In the genomic region with DNA sequence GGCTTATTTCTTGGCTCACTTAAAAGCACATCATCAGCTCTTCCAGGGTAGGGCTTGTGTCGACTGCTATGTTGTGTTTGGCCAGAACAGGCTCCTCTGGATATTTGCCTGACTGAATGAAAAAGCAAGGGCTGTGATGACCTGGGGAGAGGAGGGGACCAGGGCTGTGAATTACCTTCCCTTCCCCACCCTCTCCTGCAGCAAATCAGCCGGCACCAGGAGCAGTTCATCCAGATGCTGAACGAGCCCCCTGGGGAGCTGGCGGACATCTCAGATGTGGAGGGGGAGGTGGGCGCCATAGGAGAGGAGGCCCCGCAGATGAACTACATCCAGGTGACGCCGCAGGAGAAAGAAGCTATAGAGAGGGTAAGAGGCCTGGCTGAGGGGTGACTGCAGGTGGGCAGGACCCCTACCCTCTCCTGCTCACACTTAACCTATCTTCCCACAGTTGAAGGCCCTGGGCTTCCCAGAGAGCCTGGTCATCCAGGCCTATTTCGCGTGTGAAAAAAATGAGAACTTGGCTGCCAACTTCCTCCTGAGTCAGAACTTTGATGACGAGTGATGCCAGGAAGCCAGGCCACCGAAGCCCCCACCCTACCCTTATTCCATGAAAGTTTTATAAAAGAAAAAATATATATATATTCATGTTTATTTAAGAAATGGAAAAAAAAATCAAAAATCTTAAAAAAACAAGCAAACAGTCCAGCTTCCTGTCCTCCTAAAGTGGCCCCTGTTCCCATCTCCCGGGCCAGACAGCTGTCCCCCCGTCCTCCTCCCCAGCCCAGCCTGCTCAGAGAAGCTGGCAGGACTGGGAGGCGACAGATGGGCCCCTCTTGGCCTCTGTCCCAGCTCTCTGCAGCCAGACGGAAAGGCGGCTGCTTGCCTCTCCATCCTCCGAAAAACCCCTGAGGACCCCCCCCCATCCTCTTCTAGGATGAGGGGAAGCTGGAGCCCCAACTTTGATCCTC, we compare ENCODE assay signal across 9 cellular contexts. TPM values are rescaled to one million over a fixed set of nuclear protein-coding genes. Genes with fewer than 3 reads are reported as not detected.
DNase-seq lines count a peak whose midpoint lies in the region; ATAC-seq and TF ChIP-seq lines count a peak whose summit lies in the region.
"Had no signal": no experiment of that assay in that cellular context is flagged by ENCODE, and none has a peak within 500 bp of the region (broad histone marks: within the 10 kb centered on the region; RNA-seq: fewer than 3 reads in every experiment).

No MANE protein-coding gene starts in this region.

- H3K9me3 Mint-ChIP-seq in activated naive CD4-positive, alpha-beta T cell treated with anti-CD3 and anti-CD28 coated beads for 36 hours = no peaks in the 10 kb centered on the region
- H3K9me3 Mint-ChIP-seq in activated T-helper 1 cell treated with anti-CD3 and anti-CD28 coated beads, Interleukin-12 subunit alpha, Interleukin-12 subunit beta, Interleukin-2, Interleukin-4 antibody, amounts not matched to agents 30 ng/mL and 10 ng/mL and 1 ng/mL, durations not matched to agents 14 hours and 24 hours and 36 hours = no peaks in the 10 kb centered on the region

- no peaks in the 10 kb centered on the region for H3K27me3 ChIP-seq in WERI-Rb-1 (ENCODE audit: insufficient read depth, low read depth, severe bottlenecking)
- H3K27me3 ChIP-seq in heart left ventricle = no peaks in the 10 kb centered on the region
- no peaks in the 10 kb centered on the region for H3K27me3 ChIP-seq in thoracic aorta (replicated peaks; ENCODE audit: insufficient read depth)

- peaks cover 0 to 59% (median 42%) of the 10 kb centered on the region in 12 donors for H3K4me1 ChIP-seq in heart left ventricle
- peaks cover 19 to 50% of the 10 kb centered on the region in 2 donors for H3K4me1 ChIP-seq in thoracic aorta (ENCODE audit: control insufficient read depth in 1 of 2, low read depth in 2 of 2)

- H3K36me3 Mint-ChIP-seq in activated naive CD4-positive, alpha-beta T cell treated with anti-CD3 and anti-CD28 coated beads for 36 hours (ENCODE audit: low read depth) = peaks cover 43% of the 10 kb centered on the region
- peaks cover 39% of the 10 kb centered on the region for H3K36me3 Mint-ChIP-seq in activated T-helper 1 cell treated with anti-CD3 and anti-CD28 coated beads, Interleukin-12 subunit alpha, Interleukin-12 subunit beta, Interleukin-2, Interleukin-4 antibody, amounts not matched to agents 30 ng/mL and 10 ng/mL and 1 ng/mL, durations not matched to agents 14 hours and 24 hours and 36 hours (ENCODE audit: low read depth)

- TF ChIP-seq CTCF in WERI-Rb-1 (IDR thresholded peaks at IDR 0.05; ENCODE audit: low read depth, low read length) (no peak), heart left ventricle (IDR thresholded peaks at IDR 0.05) (no peak), thoracic aorta (IDR thresholded peaks at IDR 0.05) (no peak)

- TF ChIP-seq POLR2A in heart left ventricle (IDR thresholded peaks at IDR 0.05) = no peak

- H3K27me3 Mint-ChIP-seq in activated naive CD4-positive, alpha-beta T cell treated with anti-CD3 and anti-CD28 coated beads for 36 hours (ENCODE audit: low read depth) = no peaks in the 10 kb centered on the region
- H3K27me3 Mint-ChIP-seq in activated T-helper 1 cell treated with anti-CD3 and anti-CD28 coated beads, Interleukin-12 subunit alpha, Interleukin-12 subunit beta, Interleukin-2, Interleukin-4 antibody, amounts not matched to agents 30 ng/mL and 10 ng/mL and 1 ng/mL, durations not matched to agents 14 hours and 24 hours and 36 hours (ENCODE audit: insufficient read depth) = no peaks in the 10 kb centered on the region

- H3K4me1 Mint-ChIP-seq in activated naive CD4-positive, alpha-beta T cell treated with anti-CD3 and anti-CD28 coated beads for 36 hours (ENCODE audit: low read depth) = peaks cover 51% of the 10 kb centered on the region
- H3K4me1 Mint-ChIP-seq in activated T-helper 1 cell treated with anti-CD3 and anti-CD28 coated beads, Interleukin-12 subunit alpha, Interleukin-12 subunit beta, Interleukin-2, Interleukin-4 antibody, amounts not matched to agents 30 ng/mL and 10 ng/mL and 1 ng/mL, durations not matched to agents 14 hours and 24 hours and 36 hours (ENCODE audit: low read depth) = peaks cover 36% of the 10 kb centered on the region

- DNase-seq in activated naive CD4-positive, alpha-beta T cell treated with anti-CD3 and anti-CD28 coated beads for 36 hours = no peak
- DNase-seq in activated naive CD4-positive, alpha-beta T cell (lab: John Stamatoyannopoulos, UW) = no peak
- peak; percentile 77 for DNase-seq in WERI-Rb-1
- peak in 3 of 5 donors; percentile 50 to 61 (median 56) for DNase-seq in heart left ventricle
- DNase-seq in thoracic aorta (ENCODE audit: low spot score) = peak; percentile 40
- no peak for DNase-seq in NCI-H2196 (lab: John Stamatoyannopoulos, UW; ENCODE audit: unreplicated experiment)
- no peak for DNase-seq in activated T-helper 1 cell treated with anti-CD3 and anti-CD28 coated beads, Interleukin-12 subunit alpha, Interleukin-12 subunit beta, Interleukin-2, Interleukin-4 antibody, amounts not matched to agents 30 ng/mL and 10 ng/mL and 1 ng/mL, durations not matched to agents 14 hours and 24 hours and 36 hours (ENCODE audit: low spot score)

- ATAC-seq in heart left ventricle (peak; percentile 1 to 38 (median 25)), thoracic aorta (ENCODE audit: insufficient number of reproducible peaks, low FRiP score, low read depth) (peak; percentile 66), HG02884 (IDR thresholded peaks at IDR 0.05; ENCODE audit: unreplicated experiment) (no peak)

- intact Hi-C loops in activated naive CD4-positive, alpha-beta T cell treated with anti-CD3 and anti-CD28 coated beads for 36 hours (cut with micrococcal nuclease) = no loop called here
- intact Hi-C loops in heart left ventricle (cut with DNase I) = loop anchor here in 1 of 10 donors (10.0 kb wide), 1 partner anchor 58 kb away; a partner anchor contains a TSS
- intact Hi-C loops in activated T-helper 1 cell treated with anti-CD3 and anti-CD28 coated beads, Interleukin-12 subunit alpha, Interleukin-12 subunit beta, Interleukin-2, Interleukin-4 antibody, amounts not matched to agents 30 ng/mL and 10 ng/mL and 1 ng/mL, durations not matched to agents 14 hours and 24 hours and 36 hours (cut with micrococcal nuclease) = no loop called here

- H3K36me3 ChIP-seq in WERI-Rb-1 (peaks cover 87% of the 10 kb centered on the region), heart left ventricle (peaks cover 5 to 76% (median 67%) of the 10 kb centered on the region in 9 donors), thoracic aorta (peaks cover 47% of the 10 kb centered on the region)

- H3K27ac Mint-ChIP-seq in activated naive CD4-positive, alpha-beta T cell treated with anti-CD3 and anti-CD28 coated beads for 36 hours = peak overlapping the region; percentile 76
- H3K27ac Mint-ChIP-seq in activated T-helper 1 cell treated with anti-CD3 and anti-CD28 coated beads, Interleukin-12 subunit alpha, Interleukin-12 subunit beta, Interleukin-2, Interleukin-4 antibody, amounts not matched to agents 30 ng/mL and 10 ng/mL and 1 ng/mL, durations not matched to agents 14 hours and 24 hours and 36 hours = no peak overlapping the region

- H3K27ac ChIP-seq in WERI-Rb-1 (peak overlapping the region; percentile 90), heart left ventricle (peak overlapping the region; percentile 2 to 81 (median 45)), thoracic aorta (peak overlapping the region; percentile 80 to 93)

- CTCF ChIA-PET in activated naive CD4-positive, alpha-beta T cell treated with anti-CD3 and anti-CD28 coated beads for 36 hours (lab: Charles Lee) = interaction anchor here (0.6 to 6.2 kb wide), 2 partner anchors 13 to 61 kb away, joined by 3 to 36 read pairs; no protein-coding TSS in a partner anchor

- no peak overlapping the region for H3K4me3 Mint-ChIP-seq in activated naive CD4-positive, alpha-beta T cell treated with anti-CD3 and anti-CD28 coated beads for 36 hours
- no peak overlapping the region for H3K4me3 Mint-ChIP-seq in activated T-helper 1 cell treated with anti-CD3 and anti-CD28 coated beads, Interleukin-12 subunit alpha, Interleukin-12 subunit beta, Interleukin-2, Interleukin-4 antibody, amounts not matched to agents 30 ng/mL and 10 ng/mL and 1 ng/mL, durations not matched to agents 14 hours and 24 hours and 36 hours

- WGBS in heart left ventricle, 4 donors = 29 to 40% (median 36%) methylated on average over 18 of the region's 18 CpGs

- no peak overlapping the region for H3K4me3 ChIP-seq in WERI-Rb-1 (ENCODE audit: low read depth, low read length)
- no peak overlapping the region for H3K4me3 ChIP-seq in heart left ventricle
- H3K4me3 ChIP-seq in thoracic aorta = no peak overlapping the region

- H3K9me3 ChIP-seq in WERI-Rb-1 (ENCODE audit: severe bottlenecking) = no peaks in the 10 kb centered on the region
- no peaks in the 10 kb centered on the region for H3K9me3 ChIP-seq in heart left ventricle
- H3K9me3 ChIP-seq in thoracic aorta = no peaks in the 10 kb centered on the region

RNA-seq across cellular contexts. Expression of a gene that starts 4.3 kb away (rescaled TPM):
- total RNA-seq in activated naive CD4-positive, alpha-beta T cell treated with anti-CD3 and anti-CD28 coated beads for 36 hours = 10 to 100 TPM; 27.4 to 28.6 TPM
- total RNA-seq in heart left ventricle (10 to 100 TPM; 17.2 to 63.6 (median 27.2) TPM), thoracic aorta (10 to 100 TPM; 30.2 to 42.8 TPM)
- polyA plus RNA-seq in heart left ventricle = 100 to 1,000 TPM in 1 of 2 donors, 10 to 100 TPM in 1; 64.9 to 119 TPM
- 32.1 and 33.2 TPM in 2 replicates for total RNA-seq in activated T-helper 1 cell treated with anti-CD3 and anti-CD28 coated beads, Interleukin-12 subunit alpha, Interleukin-12 subunit beta, Interleukin-2, Interleukin-4 antibody, amounts not matched to agents 30 ng/mL and 10 ng/mL and 1 ng/mL, durations not matched to agents 14 hours and 24 hours and 36 hours

RNA-seq across cellular contexts. Expression of a gene that starts 7.1 kb away (rescaled TPM):
- 100 to 1,000 TPM; 219 to 223 TPM for total RNA-seq in activated naive CD4-positive, alpha-beta T cell treated with anti-CD3 and anti-CD28 coated beads for 36 hours
- total RNA-seq in heart left ventricle = 100 to 1,000 TPM; 130 to 272 (median 161) TPM
- polyA plus RNA-seq in heart left ventricle = 100 to 1,000 TPM; 186 to 212 TPM
- 100 to 1,000 TPM; 116 to 130 TPM for total RNA-seq in thoracic aorta
- total RNA-seq in activated T-helper 1 cell treated with anti-CD3 and anti-CD28 coated beads, Interleukin-12 subunit alpha, Interleukin-12 subunit beta, Interleukin-2, Interleukin-4 antibody, amounts not matched to agents 30 ng/mL and 10 ng/mL and 1 ng/mL, durations not matched to agents 14 hours and 24 hours and 36 hours = 197 and 202 TPM in 2 replicates

RNA-seq across cellular contexts. Expression of a gene that starts 14.4 kb away (rescaled TPM):
- 100 to 1,000 TPM; 407 to 431 TPM for total RNA-seq in activated naive CD4-positive, alpha-beta T cell treated with anti-CD3 and anti-CD28 coated beads for 36 hours
- total RNA-seq in heart left ventricle (100 to 1,000 TPM; 231 to 816 (median 380) TPM), thoracic aorta (100 to 1,000 TPM; 415 to 467 TPM)
- polyA plus RNA-seq in heart left ventricle = 100 to 1,000 TPM; 227 to 771 TPM
- total RNA-seq in activated T-helper 1 cell treated with anti-CD3 and anti-CD28 coated beads, Interleukin-12 subunit alpha, Interleukin-12 subunit beta, Interleukin-2, Interleukin-4 antibody, amounts not matched to agents 30 ng/mL and 10 ng/mL and 1 ng/mL, durations not matched to agents 14 hours and 24 hours and 36 hours = 913 and 933 TPM in 2 replicates

RNA-seq across cellular contexts. Expression of a gene that starts 16.6 kb away (rescaled TPM):
- total RNA-seq in activated naive CD4-positive, alpha-beta T cell treated with anti-CD3 and anti-CD28 coated beads for 36 hours = not detected
- total RNA-seq in heart left ventricle (10 to 100 TPM in 4 of 9 donors, 1 to 10 TPM in 5; 2.9 to 13.6 (median 9.0) TPM), thoracic aorta (not detected)
- 1 to 10 TPM; 1.4 to 4.7 TPM for polyA plus RNA-seq in heart left ventricle
- 0.10 TPM in 2 replicates for total RNA-seq in activated T-helper 1 cell treated with anti-CD3 and anti-CD28 coated beads, Interleukin-12 subunit alpha, Interleukin-12 subunit beta, Interleukin-2, Interleukin-4 antibody, amounts not matched to agents 30 ng/mL and 10 ng/mL and 1 ng/mL, durations not matched to agents 14 hours and 24 hours and 36 hours
- total RNA-seq: kidney epithelial cell had no signal

RNA-seq across cellular contexts. Expression of a gene that starts 19.3 kb away (rescaled TPM):
- 10 to 100 TPM; 77.9 to 82.8 TPM for total RNA-seq in activated naive CD4-positive, alpha-beta T cell treated with anti-CD3 and anti-CD28 coated beads for 36 hours
- total RNA-seq in heart left ventricle (10 to 100 TPM; 35.0 to 49.6 (median 40.6) TPM), thoracic aorta (10 to 100 TPM; 31.8 to 76.8 TPM)
- polyA plus RNA-seq in heart left ventricle = 100 to 1,000 TPM in 1 of 2 donors, 10 to 100 TPM in 1; 37.3 to 104 TPM
- 217 and 220 TPM in 2 replicates for total RNA-seq in activated T-helper 1 cell treated with anti-CD3 and anti-CD28 coated beads, Interleukin-12 subunit alpha, Interleukin-12 subunit beta, Interleukin-2, Interleukin-4 antibody, amounts not matched to agents 30 ng/mL and 10 ng/mL and 1 ng/mL, durations not matched to agents 14 hours and 24 hours and 36 hours

Comparison
In these comparisons a context has a peak if more than half of its experiments do, and no peak if none do; other contexts are left out.
1. DNase-seq: peak in WERI-Rb-1 (single experiment), heart left ventricle (3 of 5) and thoracic aorta (single experiment); none in activated naive CD4-positive, alpha-beta T cell treated with anti-CD3 and anti-CD28 coated beads for 36 hours (single experiment), activated naive CD4-positive, alpha-beta T cell (0 of 4), NCI-H2196 (single experiment) and activated T-helper 1 cell treated with anti-CD3 and anti-CD28 coated beads, Interleukin-12 subunit alpha, Interleukin-12 subunit beta, Interleukin-2, Interleukin-4 antibody, amounts not matched to agents 30 ng/mL and 10 ng/mL and 1 ng/mL, durations not matched to agents 14 hours and 24 hours and 36 hours (single experiment).
2. Peak in every context shown above with its lines, with median percentiles within 50 percentile points of each other: H3K27ac ChIP-seq.